In the genomic region with DNA sequence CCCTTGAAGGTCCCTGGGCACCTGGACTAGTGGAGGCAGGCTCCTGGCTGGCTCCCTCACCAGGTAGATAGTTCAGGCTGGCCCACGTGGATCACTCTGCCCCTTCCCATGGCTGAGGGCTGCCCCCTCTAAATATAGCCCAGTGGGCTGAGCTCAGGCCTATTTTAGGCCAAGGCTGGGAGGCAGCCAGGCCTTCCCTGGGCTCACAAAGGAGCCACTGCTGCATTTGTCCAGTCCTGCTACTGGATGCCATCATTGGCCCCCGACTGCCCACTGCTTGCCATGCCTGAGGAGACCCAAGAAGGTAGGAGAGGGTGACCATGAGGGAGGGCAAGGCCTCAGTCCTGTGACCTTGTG, we compare ENCODE assay signal across 24 cellular contexts. TPM values are rescaled to one million over a fixed set of nuclear protein-coding genes. Genes with fewer than 3 reads are reported as not detected.
DNase-seq lines count a peak whose midpoint lies in the region; ATAC-seq and TF ChIP-seq lines count a peak whose summit lies in the region.
"Had no signal": no experiment of that assay in that cellular context is flagged by ENCODE, and none has a peak within 500 bp of the region (broad histone marks: within the 10 kb centered on the region; RNA-seq: fewer than 3 reads in every experiment).

A gene (plus strand): TSS at position 220 of the 357 bp plus-strand sequence. CDS start 27 bp downstream, at position 247.

- H3K4me1 ChIP-seq in heart right ventricle (peaks cover 4 to 53% (median 25%) of the 10 kb centered on the region in 9 donors), neuronal stem cell (ENCODE audit: control insufficient read depth in 2 of 2, insufficient read depth in 1 of 2, low read depth in 1 of 2, low read length in 2 of 2) (peaks cover 5 to 10% of the 10 kb centered on the region in 2 donors), uterus (peaks cover 0 to 6% of the 10 kb centered on the region in 2 donors), SJCRH30 (no peaks in the 10 kb centered on the region)

- no peak for TF ChIP-seq POLR2A in uterus (IDR thresholded peaks at IDR 0.05)

- peak within 1 kb of the TSS; percentile 82 for H2BK12ac ChIP-seq in neuronal stem cell (ENCODE audit: low read length)

- H4K8ac ChIP-seq in neuronal stem cell (ENCODE audit: low read depth, low read length): no peak within 1 kb of the TSS

- intact Hi-C loops in heart right ventricle (cut with DNase I) (loop anchor here in 1 of 10 donors (10.0 kb wide), 1 partner anchor 154 kb away; no protein-coding TSS in a partner anchor), uterus (cut with DNase I; ENCODE audit: low total_unique reads) (loop anchor here (5.0 kb wide), 1 partner anchor 87 kb away; a partner anchor contains a TSS)

- H3K79me1 ChIP-seq in neuronal stem cell (ENCODE audit: low read depth, low read length): peaks cover 4% of the 10 kb centered on the region

- H4K91ac ChIP-seq in neuronal stem cell (ENCODE audit: low read depth, low read length, poor library complexity): no peak within 1 kb of the TSS

- WGBS in heart right ventricle, 2 donors: 30 to 32% methylated on average over 2 of the region's 2 CpGs
- WGBS in neuronal stem cell (ENCODE audit: extremely low coverage in 2 of 2, insufficient read length in 2 of 2, insufficient replicate concordance in 1 of 2), 2 donors: no CpG with 5 or more reads among the region's 2 CpGs

- peak within 1 kb of the TSS; percentile 20 for H3K23ac ChIP-seq in neuronal stem cell (ENCODE audit: low read depth, low read length, poor library complexity)

- peak; percentile 78 to 94 (median 88) for ATAC-seq in heart right ventricle

- H3K4ac ChIP-seq in neuronal stem cell (ENCODE audit: low read length): peak within 1 kb of the TSS; percentile 95

- no peak within 1 kb of the TSS for H2BK5ac ChIP-seq in neuronal stem cell (ENCODE audit: low read length)

- peak within 1 kb of the TSS; percentile 12 for H3K9ac ChIP-seq in neuronal stem cell (ENCODE audit: low read depth, low read length, poor library complexity)

- peaks cover 0 to 8% (median 0%) of the 10 kb centered on the region in 9 donors for H3K36me3 ChIP-seq in heart right ventricle
- no peaks in the 10 kb centered on the region for H3K36me3 ChIP-seq in neuronal stem cell (replicated peaks in 1 of 2; ENCODE audit: control insufficient read depth in 2 of 2, insufficient read depth in 2 of 2, low read length in 2 of 2)
- H3K36me3 ChIP-seq in uterus: no peaks in the 10 kb centered on the region
- no peaks in the 10 kb centered on the region for H3K36me3 ChIP-seq in SJCRH30
- H3K36me3 ChIP-seq: thyroid gland had no signal

- TF ChIP-seq CTCF in heart right ventricle (IDR thresholded peaks at IDR 0.05) (no peak), uterus (IDR thresholded peaks at IDR 0.05) (no peak)

- peak within 1 kb of the TSS; percentile 76 for H3K18ac ChIP-seq in neuronal stem cell (ENCODE audit: low read length)

- H3K27me3 ChIP-seq in heart right ventricle (peaks cover 0 to 40% (median 10%) of the 10 kb centered on the region in 7 donors), neuronal stem cell (ENCODE audit: control insufficient read depth in 3 of 3, insufficient read depth in 3 of 3, low read depth in 1 of 3, low read length in 3 of 3) (peaks cover 4 to 32% (median 18%) of the 10 kb centered on the region in 3 experiments), uterus (no peaks in the 10 kb centered on the region), SJCRH30 (no peaks in the 10 kb centered on the region)
- H3K27me3 ChIP-seq: thyroid gland had no signal

- H2AK5ac ChIP-seq in neuronal stem cell (ENCODE audit: low read depth, low read length): peak within 1 kb of the TSS; percentile 96

- H3K9me3 ChIP-seq in heart right ventricle (no peaks in the 10 kb centered on the region), neuronal stem cell (replicated peaks in 1 of 2; ENCODE audit: control insufficient read depth in 2 of 2, insufficient read depth in 1 of 2, low read depth in 1 of 2, low read length in 2 of 2) (peaks cover 0 to 4% of the 10 kb centered on the region in 2 donors), uterus (no peaks in the 10 kb centered on the region), SJCRH30 (replicated peaks) (no peaks in the 10 kb centered on the region)
- H3K9me3 ChIP-seq: thyroid gland had no signal

- H3K14ac ChIP-seq in neuronal stem cell (ENCODE audit: low read length): no peak within 1 kb of the TSS

- DNase-seq in caudate nucleus (lab: John Stamatoyannopoulos, UW) (peak in 14 of 61 donors; percentile 31 to 69 (median 55)), heart right ventricle (peak; percentile 69 to 73), neuronal stem cell (ENCODE audit: low spot score) (no peak), uterus (peak in 1 of 2 donors; percentile 18), NOMO-1 treated with DMSO at 0.1 percent for 48 hours (lab: John Stamatoyannopoulos, UW; ENCODE audit: unreplicated experiment) (no peak), NOMO-1 (lab: John Stamatoyannopoulos, UW; ENCODE audit: unreplicated experiment in 2 of 2) (no peak), SJCRH30 (no peak)
- DNase-seq: activated CD4-positive, alpha-beta T cell treated with anti-CD3 and anti-CD28 coated beads, Interleukin-2, amount 50 U/mL, for 48 hours; activated CD4-positive, CD25-positive, alpha-beta regulatory T cell; activated effector memory CD4-positive, alpha-beta T cell treated with anti-CD3 and anti-CD28 coated beads, Interleukin-2, amount 50 U/mL, for 16 hours; erythroblast; foreskin fibroblast; H7; KBM-7; mammary epithelial cell; NCI-H1436 treated with DMSO at 0.1 percent for 48 hours; NCI-H2171; NCI-H526; RPMI8226; T-helper 9 cell; thyroid gland had no signal

- H3K4me2 ChIP-seq in neuronal stem cell (ENCODE audit: insufficient read depth, low read length, poor library complexity, severe bottlenecking): no peak within 1 kb of the TSS

- H2BK120ac ChIP-seq in neuronal stem cell (ENCODE audit: low read depth, low read length): no peak within 1 kb of the TSS

- H3K27ac ChIP-seq in caudate nucleus (ENCODE audit: low read depth, low read length) (peak within 1 kb of the TSS; percentile 64), heart right ventricle (peak within 1 kb of the TSS; percentile 21 to 92 (median 85)), neuronal stem cell (replicated peaks; ENCODE audit: low read length) (no peak within 1 kb of the TSS), uterus (peak within 1 kb of the TSS; percentile 16 to 33), SJCRH30 (no peak within 1 kb of the TSS)
- H3K27ac ChIP-seq: thyroid gland had no signal

- peak within 1 kb of the TSS; percentile 73 for H2BK15ac ChIP-seq in neuronal stem cell (ENCODE audit: low read length)

- peak within 1 kb of the TSS; percentile 68 for H2AFZ ChIP-seq in neuronal stem cell (ENCODE audit: low read length)

- H3K4me3 ChIP-seq in heart right ventricle: peak within 1 kb of the TSS in 9 of 10 donors; percentile 26 to 52 (median 43)
- H3K4me3 ChIP-seq in neuronal stem cell (ENCODE audit: low read length in 2 of 2): no peak within 1 kb of the TSS
- H3K4me3 ChIP-seq in uterus: no peak within 1 kb of the TSS
- no peak within 1 kb of the TSS for H3K4me3 ChIP-seq in SJCRH30
- H3K4me3 ChIP-seq: thyroid gland had no signal

RNA-seq across cellular contexts. Expression of the gene that starts here (rescaled TPM):
- 10 to 100 TPM; 13.2 to 45.2 (median 33.2) TPM for total RNA-seq in heart right ventricle
- 10 to 100 TPM in 1 of 2 donors, 1 to 10 TPM in 1; 1.9 to 26.3 TPM for polyA plus RNA-seq in heart right ventricle
- polyA plus RNA-seq in neuronal stem cell (2013, experiment 1 of 2): 0.28 TPM
- 0.21 TPM for polyA plus RNA-seq in neuronal stem cell (2013, experiment 2 of 2)
- total RNA-seq in uterus: 1 to 10 TPM in 1 of 4 donors, under 1 TPM in 1, not detected in 2; 0.90 to 1.5 TPM
- not detected in 2 replicates for total RNA-seq in SJCRH30 (2014; rRNA removed; shearing (Covaris generic))
- total RNA-seq: CD4-positive, alpha-beta memory T cell; osteoblast; thyroid gland had no signal
- polyA plus RNA-seq: keratinocyte had no signal

Comparison
In these comparisons a context has a peak if more than half of its experiments do, and no peak if none do; other contexts are left out.
1. RNA of the gene that starts here (total RNA-seq): 13.2 to 45.2 TPM in heart right ventricle; 0.90 to 1.5 TPM in uterus and not detected in SJCRH30; every median in the first group is over 4 times any median in the second.
2. DNase-seq: peak in heart right ventricle (2 of 2); none in neuronal stem cell (single experiment), NOMO-1 treated with DMSO at 0.1 percent for 48 hours (single experiment), NOMO-1 (0 of 2) and SJCRH30 (0 of 2).
3. H3K27ac ChIP-seq: peak in caudate nucleus (single experiment), heart right ventricle (10 of 10) and uterus (2 of 2); none in neuronal stem cell (single experiment) and SJCRH30 (single experiment).
4. H3K4me3 ChIP-seq: peak in heart right ventricle (9 of 10); none in neuronal stem cell (0 of 2), uterus (0 of 2) and SJCRH30 (single experiment).